25 cellular contexts compared by ENCODE assay signal in genomic region chr20:24620937-24621519, GRCh38.
"Had no signal": no experiment of that assay in that cellular context is flagged by ENCODE, and none has a peak within 500 bp of the region (broad histone marks: within the 10 kb centered on the region; RNA-seq: fewer than 3 reads in every experiment).

No MANE protein-coding gene starts in this region.

- H3K4me3 ChIP-seq: cardiac muscle cell, SK-N-MC had no signal

- H3K27me3 ChIP-seq: brain microvascular endothelial cell had no signal

- ATAC-seq: activated T-cell treated with anti-CD3 and anti-CD28 coated beads, Interleukin-2, amount 50 U/mL, for 72 hours; Panc1; Right ventricle myocardium inferior; T-cell had no signal

- H3K27ac ChIP-seq: brain microvascular endothelial cell, cardiac muscle cell, SK-N-MC had no signal

- DNase-seq: activated B cell treated with CpG ODN at 0.5 μM for 24 hours; activated CD4-positive, alpha-beta memory T cell treated with anti-CD3 and anti-CD28 coated beads, Interleukin-2, amount 10 ng/mL, durations not matched to agents 7 days and 5 days; activated CD4-positive, alpha-beta T cell treated with anti-CD3 and anti-CD28 coated beads for 1 hour; activated CD4-positive, alpha-beta T cell treated with anti-CD3 and anti-CD28 coated beads, Interleukin-2, amount 10 ng/mL, durations not matched to agents 7 days and 5 days; activated CD8-positive, alpha-beta memory T cell treated with anti-CD3 and anti-CD28 coated beads, Interleukin-2, amount 50 U/mL, for 4 hours; activated gamma-delta T cell treated with Interleukin-2 at 50 U/mL for 16 hours; activated naive CD4-positive, alpha-beta T cell treated with anti-CD3 and anti-CD28 coated beads, Interleukin-2, amount 10 ng/mL, durations not matched to agents 7 days and 5 days; activated naive CD8-positive, alpha-beta T cell treated with anti-CD3 and anti-CD28 coated beads for 36 hours; activated T-cell treated with anti-CD3 and anti-CD28 coated beads, Interleukin-2, amount 50 U/mL, for 72 hours; brain microvascular endothelial cell; Karpas-422; NCI-H1930; NCI-H446; NCI-H524; NCI-H774; NK-92 treated with Interleukin-12 subunit alpha and Interleukin-12 subunit beta, amount 100 ng/mL, for 24 hours; OCI-M1; RPMI8226; T-cell; T-helper 2 cell; T1000 had no signal

- H3K36me3 ChIP-seq: brain microvascular endothelial cell, cardiac muscle cell had no signal
